8 cellular contexts compared by ENCODE assay signal in the genomic region with DNA sequence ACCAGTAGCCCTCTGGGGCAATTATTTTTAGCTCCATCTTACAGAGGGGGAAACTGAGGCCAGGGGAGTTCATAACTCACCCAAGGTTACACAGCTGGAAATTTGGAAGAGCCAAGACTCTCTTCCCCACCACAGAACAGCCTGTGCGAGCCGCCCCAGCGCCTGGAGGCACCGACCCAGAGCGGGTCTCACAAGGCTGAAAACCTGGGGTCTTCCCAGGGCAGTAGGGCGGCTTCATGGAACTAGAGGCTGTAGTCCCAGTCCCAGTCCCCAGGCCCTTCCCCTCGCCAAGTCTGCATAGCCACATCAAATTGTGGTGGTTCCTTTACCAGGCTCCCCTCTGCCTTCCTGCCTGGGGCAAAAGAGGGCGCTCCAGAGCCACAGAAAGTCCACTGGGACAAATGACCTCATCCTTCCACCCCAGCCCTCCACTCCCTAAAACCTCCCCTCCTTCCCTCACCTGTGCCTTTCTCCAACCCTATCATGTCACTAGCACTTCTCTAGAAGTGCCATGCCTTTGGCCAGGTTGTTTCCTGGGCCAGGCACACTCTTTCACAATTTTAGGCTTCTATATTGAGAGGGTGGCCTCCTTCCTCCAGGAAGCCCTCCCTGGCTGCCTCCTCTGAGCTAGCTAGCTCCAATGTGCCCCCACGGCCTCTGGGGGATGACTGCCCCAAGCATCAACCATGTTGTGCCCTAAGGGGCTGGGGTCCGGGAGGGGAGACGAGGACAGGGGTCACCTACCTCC. TPM values are rescaled to one million over a fixed set of nuclear protein-coding genes. Genes with fewer than 3 reads are reported as not detected.
DNase-seq lines count a peak whose midpoint lies in the region; ATAC-seq lines count a peak whose summit lies in the region.

No MANE protein-coding gene starts in this region.

- peak overlapping the region in 2 of 7 donors; percentile 20 to 61 for H3K4me3 Mint-ChIP-seq in CD8-positive, alpha-beta memory T cell
- H3K4me3 Mint-ChIP-seq in stimulated activated effector memory CD8-positive, alpha-beta T cell treated with anti-CD3 and anti-CD28 coated beads, Interleukin-12 subunit alpha, Interleukin-12 subunit beta, amount 100 ng/mL, for 72 hours: no peak overlapping the region

- H3K27ac ChIP-seq in CD8-positive, alpha-beta memory T cell (ENCODE audit: low read depth, low read length): no peak overlapping the region
- peak overlapping the region; percentile 88 for H3K27ac ChIP-seq in duodenal mucosa (ENCODE audit: low read depth, low read length)

- H3K9me3 Mint-ChIP-seq in CD8-positive, alpha-beta memory T cell: peaks cover 0 to 2% (median 0%) of the 10 kb centered on the region in 5 donors
- H3K9me3 Mint-ChIP-seq in stimulated activated effector memory CD8-positive, alpha-beta T cell treated with anti-CD3 and anti-CD28 coated beads, Interleukin-12 subunit alpha, Interleukin-12 subunit beta, amount 100 ng/mL, for 72 hours: no peaks in the 10 kb centered on the region

- no peaks in the 10 kb centered on the region for H3K27me3 ChIP-seq in CD8-positive, alpha-beta memory T cell (ENCODE audit: insufficient read depth, low read length, poor library complexity, severe bottlenecking)
- H3K27me3 ChIP-seq in duodenal mucosa (ENCODE audit: control insufficient read depth in 1 of 2, insufficient read depth in 2 of 2, low read length in 2 of 2): no peaks in the 10 kb centered on the region

- peaks cover 22 to 29% of the 10 kb centered on the region in 2 donors for H3K27me3 Mint-ChIP-seq in CD8-positive, alpha-beta memory T cell

- H3K9me3 ChIP-seq in CD8-positive, alpha-beta memory T cell (ENCODE audit: low read length): no peaks in the 10 kb centered on the region
- H3K9me3 ChIP-seq in duodenal mucosa (ENCODE audit: control insufficient read depth in 1 of 2, low read length in 2 of 2): no peaks in the 10 kb centered on the region

- peak overlapping the region; percentile 63 to 65 for H3K9ac ChIP-seq in duodenal mucosa (ENCODE audit: low read depth in 1 of 2, low read length in 2 of 2)

- peaks cover 10% of the 10 kb centered on the region for H3K4me1 ChIP-seq in CD8-positive, alpha-beta memory T cell (ENCODE audit: insufficient read depth, low read length)
- peaks cover 26 to 37% of the 10 kb centered on the region in 2 donors for H3K4me1 ChIP-seq in duodenal mucosa (ENCODE audit: control insufficient read depth in 1 of 2, insufficient read depth in 2 of 2, low read length in 2 of 2)

- no peaks in the 10 kb centered on the region for H3K36me3 Mint-ChIP-seq in CD8-positive, alpha-beta memory T cell
- peaks cover 5% of the 10 kb centered on the region for H3K36me3 Mint-ChIP-seq in stimulated activated effector memory CD8-positive, alpha-beta T cell treated with anti-CD3 and anti-CD28 coated beads, Interleukin-12 subunit alpha, Interleukin-12 subunit beta, amount 100 ng/mL, for 72 hours

- no peaks in the 10 kb centered on the region for H3K36me3 ChIP-seq in CD8-positive, alpha-beta memory T cell (ENCODE audit: insufficient read depth, low read length)
- no peaks in the 10 kb centered on the region for H3K36me3 ChIP-seq in duodenal mucosa (ENCODE audit: control insufficient read depth in 1 of 2, insufficient read depth in 2 of 2, low read length in 2 of 2)

- no peak overlapping the region for H3K4me3 ChIP-seq in CD8-positive, alpha-beta memory T cell (ENCODE audit: low read length)
- peak overlapping the region; percentile 50 to 58 for H3K4me3 ChIP-seq in duodenal mucosa (ENCODE audit: low read depth in 1 of 2, low read length in 2 of 2)

- H3K4me1 Mint-ChIP-seq in CD8-positive, alpha-beta memory T cell: peaks cover 21 to 22% (median 21%) of the 10 kb centered on the region in 3 donors
- H3K4me1 Mint-ChIP-seq in stimulated activated effector memory CD8-positive, alpha-beta T cell treated with anti-CD3 and anti-CD28 coated beads, Interleukin-12 subunit alpha, Interleukin-12 subunit beta, amount 100 ng/mL, for 72 hours: peaks cover 36% of the 10 kb centered on the region

- H3K27ac Mint-ChIP-seq in CD8-positive, alpha-beta memory T cell: peak overlapping the region in 3 of 8 donors; percentile 28 to 68 (median 30)
- H3K27ac Mint-ChIP-seq in stimulated activated effector memory CD8-positive, alpha-beta T cell treated with anti-CD3 and anti-CD28 coated beads, Interleukin-12 subunit alpha, Interleukin-12 subunit beta, amount 100 ng/mL, for 72 hours: peak overlapping the region; percentile 81

- peak; percentile 23 to 58 (median 29) for DNase-seq in CD8-positive, alpha-beta memory T cell
- peak; percentile 58 for DNase-seq in HuH-7.5 (ENCODE audit: low spot score)
- DNase-seq in lung microvascular endothelial cell (ENCODE audit: low read depth in 2 of 2): peak; percentile 72 to 79
- DNase-seq in stimulated activated effector memory CD8-positive, alpha-beta T cell treated with anti-CD3 and anti-CD28 coated beads, Interleukin-12 subunit alpha, Interleukin-12 subunit beta, amount 100 ng/mL, for 72 hours (ENCODE audit: low spot score in 2 of 2): peak; percentile 58 to 78
- no peak for DNase-seq in globus pallidus (ENCODE audit: low spot score)

- ATAC-seq in activated CD4-positive, CD25-positive, alpha-beta regulatory T cell treated with anti-CD3 and anti-CD28 coated beads, Interleukin-2, amount 50 U/mL, for 24 hours: peak; percentile 27 to 49
- peak; percentile 68 for ATAC-seq in stimulated activated effector memory CD8-positive, alpha-beta T cell treated with anti-CD3 and anti-CD28 coated beads, Interleukin-12 subunit alpha, Interleukin-12 subunit beta, amount 100 ng/mL, for 72 hours
- no peak for ATAC-seq in GM21786 (IDR thresholded peaks at IDR 0.05; ENCODE audit: unreplicated experiment)

- CTCF ChIA-PET in CD8-positive, alpha-beta memory T cell (lab: Charles Lee): interaction anchor here (1.1 to 16.7 kb wide), 2 partner anchors 19 to 47 kb away, joined by 3 to 315 read pairs; partner anchors contain the start of gene CDC42EP1

- POLR2A ChIA-PET in CD8-positive, alpha-beta memory T cell (lab: Charles Lee): no interaction called here

RNA-seq across cellular contexts. Expression of gene CDC42EP1, which starts 15.2 kb away (rescaled TPM):
- total RNA-seq in CD8-positive, alpha-beta memory T cell: under 1 TPM; 0.13 to 0.31 TPM
- not detected for polyA plus RNA-seq in CD8-positive, alpha-beta memory T cell
- total RNA-seq in lung microvascular endothelial cell: 7.8 and 7.9 TPM in 2 replicates

RNA-seq across cellular contexts. Expression of gene CARD10, which starts 25.9 kb away (rescaled TPM):
- total RNA-seq in CD8-positive, alpha-beta memory T cell: under 1 TPM; 0.29 to 0.31 TPM
- polyA plus RNA-seq in CD8-positive, alpha-beta memory T cell: 1.0 TPM
- 36.2 and 57.1 TPM in 2 replicates for total RNA-seq in lung microvascular endothelial cell

RNA-seq across cellular contexts. Expression of gene LGALS2, which starts 34.8 kb away (rescaled TPM):
- total RNA-seq in CD8-positive, alpha-beta memory T cell: not detected
- not detected for polyA plus RNA-seq in CD8-positive, alpha-beta memory T cell
- total RNA-seq in lung microvascular endothelial cell: not detected in 2 replicates

RNA-seq across cellular contexts. Expression of gene MFNG, which starts 58.9 kb away (rescaled TPM):
- 100 to 1,000 TPM; 162 to 171 TPM for total RNA-seq in CD8-positive, alpha-beta memory T cell
- 323 TPM for polyA plus RNA-seq in CD8-positive, alpha-beta memory T cell
- total RNA-seq in lung microvascular endothelial cell: 89.8 and 137 TPM in 2 replicates

Comparison
In these comparisons a context has a peak if more than half of its experiments do, and no peak if none do; other contexts are left out.
1. RNA of gene CARD10, which starts 25.9 kb away (total RNA-seq): 36.2 to 57.1 TPM in lung microvascular endothelial cell; 0.29 to 0.31 TPM in CD8-positive, alpha-beta memory T cell; every median in the first group is over 10 times any median in the second.